ENCODE assay signal across 23 cellular contexts in genomic region chr13:109226631-109227030, GRCh38.
"Had no signal": no experiment of that assay in that cellular context is flagged by ENCODE, and none has a peak within 500 bp of the region (broad histone marks: within the 10 kb centered on the region; RNA-seq: fewer than 3 reads in every experiment).

No MANE protein-coding gene starts in this region.

- H3K27me3 ChIP-seq: foreskin keratinocyte, neural progenitor cell, ovary, right atrium auricular region, sigmoid colon, testis, transverse colon had no signal

- H3K27me3 Mint-ChIP-seq: stimulated activated naive B cell treated with anti-CD40 and anti-IgM and Interleukin-4, amounts not matched to agents 10 μg/mL and 1 μg/mL and 100 μg/mL, for 72 hours had no signal

- H3K4me3 Mint-ChIP-seq: endodermal cell; natural killer cell treated with Interleukin-12 subunit alpha and Interleukin-12 subunit beta and Interleukin-15 and Interleukin-18, amount 100 ng/mL, for 72 hours; neural progenitor cell; stimulated activated naive B cell treated with anti-CD40 and anti-IgM and Interleukin-4, amounts not matched to agents 10 μg/mL and 1 μg/mL and 100 μg/mL, for 72 hours; stimulated activated naive CD8-positive, alpha-beta T cell treated with anti-CD3 and anti-CD28 coated beads, Interleukin-15, amount 100 ng/mL, for 72 hours had no signal

- H3K27ac Mint-ChIP-seq: endodermal cell; natural killer cell treated with Interleukin-12 subunit alpha and Interleukin-12 subunit beta and Interleukin-15 and Interleukin-18, amount 100 ng/mL, for 72 hours; neural progenitor cell; stimulated activated naive B cell treated with anti-CD40 and anti-IgM and Interleukin-4, amounts not matched to agents 10 μg/mL and 1 μg/mL and 100 μg/mL, for 72 hours; stimulated activated naive CD8-positive, alpha-beta T cell treated with anti-CD3 and anti-CD28 coated beads, Interleukin-15, amount 100 ng/mL, for 72 hours had no signal

- H3K4me1 ChIP-seq: foreskin keratinocyte, neural progenitor cell, right atrium auricular region, sigmoid colon, testis, transverse colon had no signal

- DNase-seq: effector CD4-positive, alpha-beta T cell; endodermal cell; erythroblast; foreskin keratinocyte; left colon; left ventricle myocardium superior; mesenchymal stem cell; midbrain; nucleus accumbens; ovary; sigmoid colon; stimulated activated CD4-positive, alpha-beta T cell treated with anti-CD3 and anti-CD28 coated beads, Interleukin-2, amount 100 ng/mL, for 24 hours; stimulated activated CD4-positive, alpha-beta T cell treated with anti-CD3 and anti-CD28 coated beads, Interleukin-4, amount 100 ng/mL, for 4 hours; stimulated activated naive B cell treated with anti-CD40 and anti-IgM and Interleukin-4, amounts not matched to agents 10 μg/mL and 1 μg/mL and 100 μg/mL, for 72 hours; stimulated activated naive CD8-positive, alpha-beta T cell treated with anti-CD3 and anti-CD28 coated beads, Interleukin-15, amount 100 ng/mL, for 72 hours; testis; transverse colon had no signal

- H3K4me3 ChIP-seq: coronary artery, lung, neural progenitor cell, ovary, right atrium auricular region, sigmoid colon, skin epidermis, testis, transverse colon had no signal

- H3K9me3 ChIP-seq: testis, transverse colon had no signal

- H3K36me3 ChIP-seq: neural progenitor cell, ovary, right atrium auricular region, sigmoid colon, transverse colon had no signal

- H3K27ac ChIP-seq: coronary artery, foreskin keratinocyte, neural progenitor cell, ovary, right atrium auricular region, sigmoid colon, skin epidermis, testis, transverse colon had no signal

- H3K36me3 Mint-ChIP-seq: stimulated activated naive B cell treated with anti-CD40 and anti-IgM and Interleukin-4, amounts not matched to agents 10 μg/mL and 1 μg/mL and 100 μg/mL, for 72 hours had no signal

- H3K4me1 Mint-ChIP-seq: endodermal cell; stimulated activated naive B cell treated with anti-CD40 and anti-IgM and Interleukin-4, amounts not matched to agents 10 μg/mL and 1 μg/mL and 100 μg/mL, for 72 hours; stimulated activated naive CD8-positive, alpha-beta T cell treated with anti-CD3 and anti-CD28 coated beads, Interleukin-15, amount 100 ng/mL, for 72 hours had no signal

- ATAC-seq: foreskin keratinocyte; left colon; stimulated activated naive B cell treated with anti-CD40 and anti-IgM and Interleukin-4, amounts not matched to agents 10 μg/mL and 1 μg/mL and 100 μg/mL, for 72 hours; stimulated activated naive CD8-positive, alpha-beta T cell treated with anti-CD3 and anti-CD28 coated beads, Interleukin-15, amount 100 ng/mL, for 72 hours had no signal
